22 cellular contexts compared by ENCODE assay signal in genomic region chr13:75855216-75855615, GRCh38.
DNase-seq lines count a peak whose midpoint lies in the region; ATAC-seq and TF ChIP-seq lines count a peak whose summit lies in the region.
"Had no signal": no experiment of that assay in that cellular context is flagged by ENCODE, and none has a peak within 500 bp of the region (broad histone marks: within the 10 kb centered on the region; RNA-seq: fewer than 3 reads in every experiment).

No MANE protein-coding gene starts in this region.

- H3K4me2 ChIP-seq in mesendoderm (ENCODE audit: low read length) = no peak overlapping the region
- H3K4me2 ChIP-seq: A549, BLaER1 had no signal

- no peak overlapping the region for H2AK5ac ChIP-seq in mesendoderm (ENCODE audit: low read length)

- POLR2A ChIA-PET in A673 (lab: Charles Lee; ENCODE audit: low non-redundant PET) = no interaction called here

- no TSS peak for BruUV-seq in A673 (replicated peaks; lab: Mats Ljungman, UMichigan)

- no peak overlapping the region for H3K18ac ChIP-seq in mesendoderm (ENCODE audit: low read length)

- CTCF ChIA-PET in A673 (lab: Charles Lee) = no interaction called here

- DNase-seq in Ammon's horn (ENCODE audit: low spot score) (peak; percentile 23), mesendoderm (peak; percentile 22), posterior cingulate gyrus (peak in 7 of 10 donors; percentile 18 to 86 (median 35)), GOT3 (lab: John Stamatoyannopoulos, UW) (no peak), hepatic stellate cell (ENCODE audit: low spot score) (no peak), A673 (ENCODE audit: low spot score) (no peak)
- DNase-seq: 8988T; CD4-positive, CD25-positive, alpha-beta regulatory T cell; CD8-positive, alpha-beta T cell; DMS 273 treated with DMSO at 0.1 percent for 48 hours; DMS79; EL; GDM1; GM23248; H9 had no signal

- H4K5ac ChIP-seq in mesendoderm (ENCODE audit: low read length) = no peak overlapping the region

- H3K4ac ChIP-seq in mesendoderm (ENCODE audit: low read depth, low read length) = no peak overlapping the region

- H3K4me3 ChIP-seq in mesendoderm (ENCODE audit: low read length) = no peak overlapping the region
- no peak overlapping the region for H3K4me3 ChIP-seq in A673 (ENCODE audit: low read depth, low read length, poor library complexity, severe bottlenecking)
- H3K4me3 ChIP-seq: A549, BLaER1, GM12878, GM23248 had no signal

- H3K27me3 ChIP-seq in mesendoderm (ENCODE audit: insufficient read depth, low read length, poor library complexity) = no peaks in the 10 kb centered on the region
- H3K27me3 ChIP-seq in A673 (replicated peaks; ENCODE audit: insufficient read depth, low read depth, low read length, poor library complexity) = no peaks in the 10 kb centered on the region
- H3K27me3 ChIP-seq: BLaER1 had no signal

- no peak for ATAC-seq in HG03135 (IDR thresholded peaks at IDR 0.05; ENCODE audit: unreplicated experiment)
- ATAC-seq: A549; CD8-positive, alpha-beta T cell; GM12878; HCT116 had no signal

- no peak overlapping the region for H4K8ac ChIP-seq in mesendoderm (ENCODE audit: low read depth, low read length)

- no peak overlapping the region for H3K9ac ChIP-seq in mesendoderm (ENCODE audit: low read length)
- H3K9ac ChIP-seq: BLaER1, GM23248 had no signal

- no peaks in the 10 kb centered on the region for H3K79me2 ChIP-seq in mesendoderm (ENCODE audit: control insufficient read depth, insufficient read depth, low read length)

- intact Hi-C loops in posterior cingulate gyrus (cut with DNase I) = no loop called here
- intact Hi-C loops in A673 (cut with micrococcal nuclease; ENCODE audit: unreplicated experiment) = no loop called here

- no peak overlapping the region for H3K23ac ChIP-seq in mesendoderm (ENCODE audit: low read length)

- H3K27ac ChIP-seq in angular gyrus (ENCODE audit: low read depth, low read length) = peak overlapping the region; percentile 7
- no peak overlapping the region for H3K27ac ChIP-seq in mesendoderm (ENCODE audit: low read depth, low read length)
- no peak overlapping the region for H3K27ac ChIP-seq in A673 (ENCODE audit: low read depth, low read length, poor library complexity, severe bottlenecking)
- H3K27ac ChIP-seq: A549, BLaER1, C4-2B, GM23248 had no signal

- WGBS in mesendoderm (ENCODE audit: extremely low coverage, insufficient coverage, low lambda C conversion rate) = no CpG with 5 or more reads among the region's 6 CpGs

- H2BK120ac ChIP-seq in mesendoderm (ENCODE audit: low read depth, low read length) = no peak overlapping the region

- no peak for TF ChIP-seq CTCF in A673 (conservative IDR thresholded peaks at IDR 0.05; ENCODE audit: low read depth, low read length)

- H3K36me3 ChIP-seq in mesendoderm (ENCODE audit: control insufficient read depth, insufficient read depth, low read length) (no peaks in the 10 kb centered on the region), A673 (ENCODE audit: insufficient read depth, low read length, poor library complexity, severe bottlenecking) (no peaks in the 10 kb centered on the region)

- H2BK5ac ChIP-seq in mesendoderm (ENCODE audit: low read length) = no peak overlapping the region

- no peaks in the 10 kb centered on the region for H3K4me1 ChIP-seq in mesendoderm (ENCODE audit: control insufficient read depth, low read depth, low read length)
- no peaks in the 10 kb centered on the region for H3K4me1 ChIP-seq in A673 (ENCODE audit: insufficient read depth, low read length, poor library complexity, severe bottlenecking)
- H3K4me1 ChIP-seq: A549, BLaER1 had no signal

- no peaks in the 10 kb centered on the region for H3K9me3 ChIP-seq in A673 (ENCODE audit: low read depth, low read length, poor library complexity, severe bottlenecking)
- H3K9me3 ChIP-seq: A549, BLaER1 had no signal

- H2BK15ac ChIP-seq in mesendoderm (replicated peaks; ENCODE audit: low read depth) = no peak overlapping the region

- H3K56ac ChIP-seq in mesendoderm (ENCODE audit: low read length) = no peak overlapping the region

- H3K79me1 ChIP-seq in mesendoderm (ENCODE audit: low read length) = no peaks in the 10 kb centered on the region

Comparison
In these comparisons a context has a peak if more than half of its experiments do, and no peak if none do; other contexts are left out.
1. DNase-seq: peak in Ammon's horn (single experiment), mesendoderm (single experiment) and posterior cingulate gyrus (7 of 10); none in GOT3 (single experiment), hepatic stellate cell (single experiment) and A673 (single experiment).